In the genomic region with DNA sequence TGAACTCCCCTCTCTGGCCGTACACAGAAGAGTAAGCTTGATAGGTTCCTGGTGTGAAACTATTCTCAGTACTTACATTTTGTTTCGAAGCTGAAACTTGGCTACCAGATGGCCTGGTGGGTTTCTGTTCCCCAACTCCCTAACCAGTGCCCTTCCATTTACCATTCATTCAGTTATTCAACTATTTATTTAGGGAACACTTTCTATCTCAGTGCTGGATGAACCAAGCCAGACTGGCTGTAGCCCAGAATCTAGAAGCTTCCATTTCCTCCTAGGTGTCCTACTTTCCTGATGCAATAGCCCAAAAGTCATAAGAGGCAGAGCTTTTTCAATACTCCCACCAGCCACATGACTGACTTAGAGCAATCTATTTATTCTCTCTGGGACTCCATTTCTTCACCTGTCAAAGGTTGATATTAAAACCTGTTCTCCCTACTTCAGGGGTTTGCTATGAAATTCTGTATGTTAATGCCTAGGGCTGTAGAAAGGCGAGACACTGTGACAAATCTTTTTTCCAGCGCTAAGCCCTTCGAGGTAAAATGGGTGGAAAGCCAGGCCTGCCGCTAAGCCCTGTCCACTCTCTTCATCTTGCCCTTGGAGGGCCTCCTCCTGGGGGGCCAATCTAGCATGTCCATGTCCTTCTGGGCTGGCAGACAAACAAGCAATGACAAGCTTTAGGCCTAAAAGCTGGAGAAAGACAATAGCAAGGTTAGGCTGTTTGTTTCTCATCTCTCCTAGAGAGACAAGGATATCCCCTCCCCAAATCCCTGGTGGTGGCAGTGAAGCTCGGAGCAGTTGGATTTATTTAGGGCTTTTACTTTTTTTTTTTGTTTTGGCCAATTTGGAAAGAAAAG, we compare ENCODE assay signal across 2 cellular contexts.
TF ChIP-seq lines count a peak whose summit lies in the region.

No MANE protein-coding gene starts in this region.

TF ChIP-seq in SK-N-SH, 30 proteins besides CTCF, POLR2A, EP300 and RAD21 (continued from another document):
- TF ChIP-seq TCF12 (IDR thresholded peaks at IDR 0.05): no peak
- TF ChIP-seq SIN3A (IDR thresholded peaks at IDR 0.05; ENCODE audit: borderline replicate concordance, low read depth, low read length): no peak
- no peak for TF ChIP-seq TEAD4 (IDR thresholded peaks at IDR 0.05; ENCODE audit: borderline replicate concordance, insufficient read depth)
- TF ChIP-seq NRF1 (IDR thresholded peaks at IDR 0.05; ENCODE audit: low read depth, low read length): no peak
- TF ChIP-seq GATA2 (CRISPR knock-in tag; IDR thresholded peaks at IDR 0.05): no peak
- TF ChIP-seq FOXM1 (IDR thresholded peaks at IDR 0.05; ENCODE audit: low read depth): no peak
- no peak for TF ChIP-seq SMC3 (IDR thresholded peaks at IDR 0.05; ENCODE audit: low read depth, low read length)
- no peak for TF ChIP-seq NFIC (IDR thresholded peaks at IDR 0.05; ENCODE audit: borderline replicate concordance)
- TF ChIP-seq, protein P1, sequence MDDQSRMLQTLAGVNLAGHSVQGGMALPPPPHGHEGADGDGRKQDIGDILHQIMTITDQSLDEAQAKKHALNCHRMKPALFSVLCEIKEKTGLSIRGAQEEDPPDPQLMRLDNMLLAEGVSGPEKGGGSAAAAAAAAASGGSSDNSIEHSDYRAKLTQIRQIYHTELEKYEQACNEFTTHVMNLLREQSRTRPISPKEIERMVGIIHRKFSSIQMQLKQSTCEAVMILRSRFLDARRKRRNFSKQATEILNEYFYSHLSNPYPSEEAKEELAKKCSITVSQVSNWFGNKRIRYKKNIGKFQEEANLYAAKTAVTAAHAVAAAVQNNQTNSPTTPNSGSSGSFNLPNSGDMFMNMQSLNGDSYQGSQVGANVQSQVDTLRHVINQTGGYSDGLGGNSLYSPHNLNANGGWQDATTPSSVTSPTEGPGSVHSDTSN (IDR thresholded peaks at IDR 0.05): no peak
- no peak for TF ChIP-seq JUND (IDR thresholded peaks at IDR 0.05)
- TF ChIP-seq, protein P2, sequence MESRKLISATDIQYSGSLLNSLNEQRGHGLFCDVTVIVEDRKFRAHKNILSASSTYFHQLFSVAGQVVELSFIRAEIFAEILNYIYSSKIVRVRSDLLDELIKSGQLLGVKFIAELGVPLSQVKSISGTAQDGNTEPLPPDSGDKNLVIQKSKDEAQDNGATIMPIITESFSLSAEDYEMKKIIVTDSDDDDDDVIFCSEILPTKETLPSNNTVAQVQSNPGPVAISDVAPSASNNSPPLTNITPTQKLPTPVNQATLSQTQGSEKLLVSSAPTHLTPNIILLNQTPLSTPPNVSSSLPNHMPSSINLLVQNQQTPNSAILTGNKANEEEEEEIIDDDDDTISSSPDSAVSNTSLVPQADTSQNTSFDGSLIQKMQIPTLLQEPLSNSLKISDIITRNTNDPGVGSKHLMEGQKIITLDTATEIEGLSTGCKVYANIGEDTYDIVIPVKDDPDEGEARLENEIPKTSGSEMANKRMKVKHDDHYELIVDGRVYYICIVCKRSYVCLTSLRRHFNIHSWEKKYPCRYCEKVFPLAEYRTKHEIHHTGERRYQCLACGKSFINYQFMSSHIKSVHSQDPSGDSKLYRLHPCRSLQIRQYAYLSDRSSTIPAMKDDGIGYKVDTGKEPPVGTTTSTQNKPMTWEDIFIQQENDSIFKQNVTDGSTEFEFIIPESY (IDR thresholded peaks at IDR 0.05; ENCODE audit: borderline replicate concordance, low read depth): no peak
TF ChIP-seq in SK-N-SH: peak in this region for 0.

TF ChIP-seq in SK-N-SH treated with all-trans-retinoic acid at 6 μM for 48 hours, 23 proteins besides CTCF, POLR2A, EP300 and RAD21 (continued from another document):
- TF ChIP-seq, protein P3, sequence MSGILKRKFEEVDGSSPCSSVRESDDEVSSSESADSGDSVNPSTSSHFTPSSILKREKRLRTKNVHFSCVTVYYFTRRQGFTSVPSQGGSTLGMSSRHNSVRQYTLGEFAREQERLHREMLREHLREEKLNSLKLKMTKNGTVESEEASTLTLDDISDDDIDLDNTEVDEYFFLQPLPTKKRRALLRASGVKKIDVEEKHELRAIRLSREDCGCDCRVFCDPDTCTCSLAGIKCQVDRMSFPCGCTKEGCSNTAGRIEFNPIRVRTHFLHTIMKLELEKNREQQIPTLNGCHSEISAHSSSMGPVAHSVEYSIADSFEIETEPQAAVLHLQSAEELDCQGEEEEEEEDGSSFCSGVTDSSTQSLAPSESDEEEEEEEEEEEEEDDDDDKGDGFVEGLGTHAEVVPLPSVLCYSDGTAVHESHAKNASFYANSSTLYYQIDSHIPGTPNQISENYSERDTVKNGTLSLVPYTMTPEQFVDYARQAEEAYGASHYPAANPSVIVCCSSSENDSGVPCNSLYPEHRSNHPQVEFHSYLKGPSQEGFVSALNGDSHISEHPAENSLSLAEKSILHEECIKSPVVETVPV (CRISPR knock-in tag; IDR thresholded peaks at IDR 0.05): no peak
- no peak for TF ChIP-seq ISL1 (CRISPR knock-in tag; IDR thresholded peaks at IDR 0.05)
- TF ChIP-seq OSR1 (CRISPR knock-in tag; IDR thresholded peaks at IDR 0.05): no peak
- TF ChIP-seq ZNF70 (CRISPR knock-in tag; IDR thresholded peaks at IDR 0.05): no peak
- TF ChIP-seq ZFP30 (CRISPR knock-in tag; IDR thresholded peaks at IDR 0.05): no peak
- TF ChIP-seq PPARA (CRISPR knock-in tag; IDR thresholded peaks at IDR 0.05; ENCODE audit: borderline replicate concordance): no peak
- no peak for TF ChIP-seq TOX (CRISPR knock-in tag; IDR thresholded peaks at IDR 0.05; ENCODE audit: borderline replicate concordance)
- no peak for TF ChIP-seq SNAI2 (CRISPR knock-in tag; IDR thresholded peaks at IDR 0.05)
- TF ChIP-seq, protein P4, sequence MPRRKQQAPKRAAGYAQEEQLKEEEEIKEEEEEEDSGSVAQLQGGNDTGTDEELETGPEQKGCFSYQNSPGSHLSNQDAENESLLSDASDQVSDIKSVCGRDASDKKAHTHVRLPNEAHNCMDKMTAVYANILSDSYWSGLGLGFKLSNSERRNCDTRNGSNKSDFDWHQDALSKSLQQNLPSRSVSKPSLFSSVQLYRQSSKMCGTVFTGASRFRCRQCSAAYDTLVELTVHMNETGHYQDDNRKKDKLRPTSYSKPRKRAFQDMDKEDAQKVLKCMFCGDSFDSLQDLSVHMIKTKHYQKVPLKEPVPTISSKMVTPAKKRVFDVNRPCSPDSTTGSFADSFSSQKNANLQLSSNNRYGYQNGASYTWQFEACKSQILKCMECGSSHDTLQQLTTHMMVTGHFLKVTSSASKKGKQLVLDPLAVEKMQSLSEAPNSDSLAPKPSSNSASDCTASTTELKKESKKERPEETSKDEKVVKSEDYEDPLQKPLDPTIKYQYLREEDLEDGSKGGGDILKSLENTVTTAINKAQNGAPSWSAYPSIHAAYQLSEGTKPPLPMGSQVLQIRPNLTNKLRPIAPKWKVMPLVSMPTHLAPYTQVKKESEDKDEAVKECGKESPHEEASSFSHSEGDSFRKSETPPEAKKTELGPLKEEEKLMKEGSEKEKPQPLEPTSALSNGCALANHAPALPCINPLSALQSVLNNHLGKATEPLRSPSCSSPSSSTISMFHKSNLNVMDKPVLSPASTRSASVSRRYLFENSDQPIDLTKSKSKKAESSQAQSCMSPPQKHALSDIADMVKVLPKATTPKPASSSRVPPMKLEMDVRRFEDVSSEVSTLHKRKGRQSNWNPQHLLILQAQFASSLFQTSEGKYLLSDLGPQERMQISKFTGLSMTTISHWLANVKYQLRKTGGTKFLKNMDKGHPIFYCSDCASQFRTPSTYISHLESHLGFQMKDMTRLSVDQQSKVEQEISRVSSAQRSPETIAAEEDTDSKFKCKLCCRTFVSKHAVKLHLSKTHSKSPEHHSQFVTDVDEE (CRISPR knock-in tag; IDR thresholded peaks at IDR 0.05): no peak
- TF ChIP-seq GLIS3 (CRISPR knock-in tag; IDR thresholded peaks at IDR 0.05): no peak
- no peak for TF ChIP-seq ZC3H10 (CRISPR knock-in tag; IDR thresholded peaks at IDR 0.05)
- TF ChIP-seq, protein P5, sequence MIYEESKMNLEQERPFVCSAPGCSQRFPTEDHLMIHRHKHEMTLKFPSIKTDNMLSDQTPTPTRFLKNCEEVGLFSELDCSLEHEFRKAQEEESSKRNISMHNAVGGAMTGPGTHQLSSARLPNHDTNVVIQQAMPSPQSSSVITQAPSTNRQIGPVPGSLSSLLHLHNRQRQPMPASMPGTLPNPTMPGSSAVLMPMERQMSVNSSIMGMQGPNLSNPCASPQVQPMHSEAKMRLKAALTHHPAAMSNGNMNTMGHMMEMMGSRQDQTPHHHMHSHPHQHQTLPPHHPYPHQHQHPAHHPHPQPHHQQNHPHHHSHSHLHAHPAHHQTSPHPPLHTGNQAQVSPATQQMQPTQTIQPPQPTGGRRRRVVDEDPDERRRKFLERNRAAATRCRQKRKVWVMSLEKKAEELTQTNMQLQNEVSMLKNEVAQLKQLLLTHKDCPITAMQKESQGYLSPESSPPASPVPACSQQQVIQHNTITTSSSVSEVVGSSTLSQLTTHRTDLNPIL (CRISPR knock-in tag; IDR thresholded peaks at IDR 0.05; ENCODE audit: low read depth): no peak
- TF ChIP-seq CSDC2 (CRISPR knock-in tag; IDR thresholded peaks at IDR 0.05): no peak
